8 cellular contexts compared by ENCODE assay signal in the genomic region with DNA sequence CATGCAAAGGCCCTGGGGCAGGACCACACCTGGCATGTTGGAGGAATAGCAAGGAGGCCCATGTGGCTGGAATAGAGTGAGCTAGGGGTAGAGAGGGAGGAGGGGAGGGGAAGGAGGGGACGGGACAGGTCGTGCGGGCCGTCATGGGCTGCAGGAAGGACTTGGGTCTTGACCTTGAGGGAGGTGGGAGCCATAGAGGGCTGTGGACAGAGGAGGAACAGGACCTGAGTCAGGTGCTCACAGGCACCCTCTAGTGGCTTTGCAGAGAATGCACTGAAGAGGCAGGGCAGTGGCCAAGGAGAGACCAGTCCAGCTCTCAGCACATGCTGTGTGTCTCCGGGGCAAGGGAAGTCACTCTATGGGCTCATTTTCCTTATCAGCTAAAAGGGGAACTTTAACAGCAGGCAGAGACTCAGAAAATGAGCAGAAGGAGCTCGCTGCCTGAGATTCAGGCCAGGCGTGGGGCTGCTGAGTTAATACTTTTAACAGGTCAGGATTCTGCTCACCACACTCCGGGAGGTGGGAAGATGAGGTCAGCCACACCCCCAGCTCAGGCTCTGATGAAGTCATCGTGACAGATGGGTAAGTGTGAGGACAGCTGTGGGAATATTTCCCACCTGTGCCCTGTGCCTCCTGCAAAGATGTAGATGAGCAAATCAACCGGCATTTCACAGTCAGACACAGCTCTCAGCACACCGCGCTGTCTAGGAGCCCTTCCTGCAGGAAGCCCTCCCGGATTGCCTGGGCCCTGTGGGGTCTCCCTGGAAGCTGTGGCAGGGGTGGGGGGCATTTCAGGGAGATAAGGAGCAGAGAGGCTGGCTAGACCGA. TPM values are rescaled to one million over a fixed set of nuclear protein-coding genes. Genes with fewer than 3 reads are reported as not detected.
DNase-seq lines count a peak whose midpoint lies in the region; ATAC-seq and TF ChIP-seq lines count a peak whose summit lies in the region.

No MANE protein-coding gene starts in this region.

- H3K27me3 ChIP-seq in WERI-Rb-1 (ENCODE audit: insufficient read depth, low read depth, severe bottlenecking) = no peaks in the 10 kb centered on the region

- no peaks in the 10 kb centered on the region for H3K9me3 Mint-ChIP-seq in stimulated activated naive CD8-positive, alpha-beta T cell treated with anti-CD3 and anti-CD28 coated beads, Interleukin-15, amount 100 ng/mL, for 72 hours

- TF ChIP-seq CTCF in 22Rv1 (IDR thresholded peaks at IDR 0.05) (peak; percentile 85), GM12865 (IDR thresholded peaks at IDR 0.05; ENCODE audit: insufficient read depth, low read depth, low read length, missing control alignments) (peak; percentile 91), WERI-Rb-1 (IDR thresholded peaks at IDR 0.05; ENCODE audit: low read depth, low read length) (peak; percentile 99)

- H3K36me3 ChIP-seq in WERI-Rb-1 = no peaks in the 10 kb centered on the region

- no peaks in the 10 kb centered on the region for H3K9me3 ChIP-seq in WERI-Rb-1 (ENCODE audit: severe bottlenecking)

- ATAC-seq in stimulated activated naive CD8-positive, alpha-beta T cell treated with anti-CD3 and anti-CD28 coated beads, Interleukin-15, amount 100 ng/mL, for 72 hours = peak; percentile 63
- no peak for ATAC-seq in HG03139 (IDR thresholded peaks at IDR 0.05; ENCODE audit: unreplicated experiment)

- DNase-seq in GM12865 (ENCODE audit: low read depth) = peak; percentile 69
- DNase-seq in NCI-H2196 treated with DMSO at 0.1 percent for 48 hours (lab: John Stamatoyannopoulos, UW; ENCODE audit: unreplicated experiment) = peak; percentile 46
- DNase-seq in WERI-Rb-1 = peak; percentile 96
- DNase-seq in dermis microvascular lymphatic vessel endothelial cell (ENCODE audit: low read depth in 2 of 2) = peak; percentile 50 to 83
- DNase-seq in lung microvascular endothelial cell (ENCODE audit: low read depth in 2 of 2) = peak; percentile 78 to 87
- DNase-seq in stimulated activated naive CD8-positive, alpha-beta T cell treated with anti-CD3 and anti-CD28 coated beads, Interleukin-15, amount 100 ng/mL, for 72 hours = peak; percentile 64 to 66

- H3K27ac Mint-ChIP-seq in stimulated activated naive CD8-positive, alpha-beta T cell treated with anti-CD3 and anti-CD28 coated beads, Interleukin-15, amount 100 ng/mL, for 72 hours = no peak overlapping the region

- no peak overlapping the region for H3K4me3 Mint-ChIP-seq in stimulated activated naive CD8-positive, alpha-beta T cell treated with anti-CD3 and anti-CD28 coated beads, Interleukin-15, amount 100 ng/mL, for 72 hours

- no peaks in the 10 kb centered on the region for H3K27me3 Mint-ChIP-seq in stimulated activated naive CD8-positive, alpha-beta T cell treated with anti-CD3 and anti-CD28 coated beads, Interleukin-15, amount 100 ng/mL, for 72 hours

- no peak overlapping the region for H3K27ac ChIP-seq in 22Rv1
- peak overlapping the region; percentile 96 for H3K27ac ChIP-seq in WERI-Rb-1

- H3K4me3 ChIP-seq in GM12865 (ENCODE audit: low read depth, low read length) (no peak overlapping the region), WERI-Rb-1 (ENCODE audit: low read depth, low read length) (no peak overlapping the region)

- peaks cover 39% of the 10 kb centered on the region for H3K4me1 Mint-ChIP-seq in stimulated activated naive CD8-positive, alpha-beta T cell treated with anti-CD3 and anti-CD28 coated beads, Interleukin-15, amount 100 ng/mL, for 72 hours

RNA-seq across cellular contexts. Expression of gene TNFAIP8L1, which starts 6.0 kb away (rescaled TPM):
- 68.8 and 83.8 TPM in 2 replicates for total RNA-seq in dermis microvascular lymphatic vessel endothelial cell
- 53.2 and 69.4 TPM in 2 replicates for total RNA-seq in lung microvascular endothelial cell

RNA-seq across cellular contexts. Expression of gene MYDGF, which starts 36.8 kb away (rescaled TPM):
- total RNA-seq in dermis microvascular lymphatic vessel endothelial cell = 148 and 176 TPM in 2 replicates
- 138 and 149 TPM in 2 replicates for total RNA-seq in lung microvascular endothelial cell

Comparison
In these comparisons a context has a peak if more than half of its experiments do, and no peak if none do; other contexts are left out.
1. DNase-seq: peak in every context shown above with its lines; median percentile 96 in WERI-Rb-1; 82 in lung microvascular endothelial cell; 69 in GM12865; 66 in dermis microvascular lymphatic vessel endothelial cell; 65 in stimulated activated naive CD8-positive, alpha-beta T cell treated with anti-CD3 and anti-CD28 coated beads, Interleukin-15, amount 100 ng/mL, for 72 hours; 46 in NCI-H2196 treated with DMSO at 0.1 percent for 48 hours.